ENCODE assay signal across 7 cellular contexts in the genomic region with DNA sequence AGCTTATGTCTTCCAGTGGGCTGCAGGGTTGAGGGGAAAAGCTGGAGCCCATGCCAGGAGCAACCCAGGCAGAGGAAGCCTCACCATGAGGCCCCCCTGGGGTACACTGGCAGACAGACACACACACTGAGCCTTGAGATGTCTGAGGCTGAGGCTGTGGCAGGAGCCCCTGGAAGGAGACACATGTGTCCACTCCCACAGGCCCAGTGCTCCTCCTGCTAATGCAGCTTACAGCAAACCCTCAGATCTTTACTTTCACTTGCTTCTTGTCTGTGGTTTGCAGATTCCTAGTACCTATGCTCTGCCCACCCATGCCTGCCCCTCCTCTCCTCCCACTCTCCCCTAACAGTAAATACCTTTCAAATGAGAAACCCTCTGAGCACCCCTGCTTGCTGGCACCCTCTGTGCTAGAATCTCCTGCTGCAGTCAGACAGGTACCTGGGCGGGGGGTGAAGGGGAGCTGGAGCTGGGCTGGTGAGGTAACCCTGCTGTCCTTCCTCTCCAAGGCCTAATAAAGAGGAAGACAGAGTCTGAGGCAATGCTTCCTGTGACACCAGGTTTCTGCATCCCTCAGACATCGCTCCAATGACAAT.
DNase-seq lines count a peak whose midpoint lies in the region; ATAC-seq lines count a peak whose summit lies in the region.

No MANE protein-coding gene starts in this region.

- peak; percentile 62 for DNase-seq in OCI-M1 (lab: John Stamatoyannopoulos, UW)
- DNase-seq in astrocyte of the hippocampus (ENCODE audit: low read depth, low spot score) = peak; percentile 41
- DNase-seq in stimulated activated CD8-positive, alpha-beta memory T cell treated with anti-CD3 and anti-CD28 coated beads, Interleukin-15, amount 100 ng/mL, for 48 hours (ENCODE audit: low read depth in 2 of 2) = peak; percentile 4 to 16
- DNase-seq in NCI-H2081 treated with DMSO at 0.1 percent for 48 hours (lab: John Stamatoyannopoulos, UW) = no peak
- no peak for DNase-seq in left ventricle myocardium superior
- DNase-seq in NCI-H2029 (lab: John Stamatoyannopoulos, UW) = no peak

- intact Hi-C loops in left ventricle myocardium superior (cut with micrococcal nuclease) = no loop called here

- ATAC-seq in GM21723 (IDR thresholded peaks at IDR 0.05; ENCODE audit: unreplicated experiment) (peak; percentile 50), left ventricle myocardium superior (no peak)

Comparison
In these comparisons a context has a peak if more than half of its experiments do, and no peak if none do; other contexts are left out.
1. DNase-seq: peak in OCI-M1 (single experiment), astrocyte of the hippocampus (single experiment) and stimulated activated CD8-positive, alpha-beta memory T cell treated with anti-CD3 and anti-CD28 coated beads, Interleukin-15, amount 100 ng/mL, for 48 hours (2 of 2); none in NCI-H2081 treated with DMSO at 0.1 percent for 48 hours (single experiment), left ventricle myocardium superior (single experiment) and NCI-H2029 (single experiment).